ENCODE assay signal across 15 cellular contexts in genomic region chr13:57604442-57604841, GRCh38. TPM values are rescaled to one million over a fixed set of nuclear protein-coding genes. Genes with fewer than 3 reads are reported as not detected.
DNase-seq lines count a peak whose midpoint lies in the region; ATAC-seq and TF ChIP-seq lines count a peak whose summit lies in the region.
"Had no signal": no experiment of that assay in that cellular context is flagged by ENCODE, and none has a peak within 500 bp of the region (broad histone marks: within the 10 kb centered on the region; RNA-seq: fewer than 3 reads in every experiment).

No MANE protein-coding gene starts in this region.

- peak overlapping the region; percentile 16 for H2AFZ ChIP-seq in SU-DHL-6 (ENCODE audit: low read depth, low read length, severe bottlenecking)

- H3K4me1 ChIP-seq in HUES48 (ENCODE audit: control insufficient read depth, insufficient read depth, low read length): peaks cover 44% of the 10 kb centered on the region
- peaks cover 47% of the 10 kb centered on the region; the same call in 1 of the 2 replicates for H3K4me1 ChIP-seq in iPS-20b (ENCODE audit: insufficient read depth, low read length)
- no peaks in the 10 kb centered on the region for H3K4me1 ChIP-seq in SJCRH30

- no peaks in the 10 kb centered on the region for H3K27me3 Mint-ChIP-seq in T-helper 17 cell
- H3K27me3 Mint-ChIP-seq: B cell; CD4-positive, alpha-beta T cell; IgD-negative memory B cell had no signal

- H3K4me1 Mint-ChIP-seq in T-helper 17 cell: no peaks in the 10 kb centered on the region
- H3K4me1 Mint-ChIP-seq: B cell, IgD-negative memory B cell had no signal

- DNase-seq in T-helper 17 cell: no peak
- no peak for DNase-seq in SJCRH30
- no peak for DNase-seq in cardiac septum (ENCODE audit: low spot score)
- DNase-seq: C1 segment of cervical spinal cord; CD4-positive, alpha-beta T cell; DMS153; DMS79 treated with DMSO at 0.1 percent for 48 hours; EL had no signal

- H3K4me3 Mint-ChIP-seq in T-helper 17 cell: no peak overlapping the region
- H3K4me3 Mint-ChIP-seq: B cell; CD4-positive, alpha-beta T cell; IgD-negative memory B cell had no signal

- H3K36me3 Mint-ChIP-seq in T-helper 17 cell (ENCODE audit: low read depth): no peaks in the 10 kb centered on the region
- H3K36me3 Mint-ChIP-seq: IgD-negative memory B cell had no signal

- H3K9me3 ChIP-seq in HUES48 (ENCODE audit: control insufficient read depth, insufficient read depth, low read length) (no peaks in the 10 kb centered on the region), SU-DHL-6 (ENCODE audit: insufficient read depth, low read length) (no peaks in the 10 kb centered on the region), iPS-20b (ENCODE audit: insufficient read depth, low read depth, low read length) (no peaks in the 10 kb centered on the region), T-helper 17 cell (ENCODE audit: control insufficient read depth, low read length, poor library complexity, severe bottlenecking) (no peaks in the 10 kb centered on the region), SJCRH30 (replicated peaks) (no peaks in the 10 kb centered on the region)

- no peaks in the 10 kb centered on the region for H3K79me2 ChIP-seq in SU-DHL-6 (ENCODE audit: insufficient read depth, low read length)

- no peak for TF ChIP-seq CTCF in SU-DHL-6 (IDR thresholded peaks at IDR 0.05; ENCODE audit: insufficient read depth, low read length, poor library complexity, severe bottlenecking)

- intact Hi-C loops in cardiac septum (cut with DNase I): no loop called here

- no peak overlapping the region; the same call in 1 of the 2 replicates for H3K9ac ChIP-seq in HUES48 (ENCODE audit: low read depth, low read length)
- no peak overlapping the region for H3K9ac ChIP-seq in SU-DHL-6 (ENCODE audit: low read length)
- H3K9ac ChIP-seq in iPS-20b (ENCODE audit: low read depth, low read length): no peak overlapping the region

- no peak overlapping the region for H3K4me2 ChIP-seq in SU-DHL-6 (ENCODE audit: low read depth, low read length, poor library complexity, severe bottlenecking)

- H3K27ac ChIP-seq in HUES48 (ENCODE audit: low read depth, low read length) (peak overlapping the region; percentile 80), SU-DHL-6 (ENCODE audit: low read depth, low read length) (no peak overlapping the region), iPS-20b (ENCODE audit: low read length) (no peak overlapping the region), SJCRH30 (no peak overlapping the region)

- no peak overlapping the region for H3K27ac Mint-ChIP-seq in T-helper 17 cell
- H3K27ac Mint-ChIP-seq: B cell; CD4-positive, alpha-beta T cell; IgD-negative memory B cell had no signal

- no peaks in the 10 kb centered on the region for H3K9me2 ChIP-seq in SU-DHL-6 (replicated peaks; ENCODE audit: insufficient read depth, low read length)

- no peaks in the 10 kb centered on the region for H4K20me1 ChIP-seq in SU-DHL-6 (ENCODE audit: low read depth, low read length)

- H3K27me3 ChIP-seq in HUES48 (ENCODE audit: control insufficient read depth, insufficient read depth, low read length) (no peaks in the 10 kb centered on the region), SU-DHL-6 (ENCODE audit: low read length) (no peaks in the 10 kb centered on the region), iPS-20b (ENCODE audit: insufficient read depth, low read length) (no peaks in the 10 kb centered on the region), SJCRH30 (no peaks in the 10 kb centered on the region)

- no peaks in the 10 kb centered on the region for H3K36me3 ChIP-seq in HUES48 (ENCODE audit: control insufficient read depth, insufficient read depth, low read length)
- no peaks in the 10 kb centered on the region for H3K36me3 ChIP-seq in SU-DHL-6 (ENCODE audit: low read length)
- no peaks in the 10 kb centered on the region for H3K36me3 ChIP-seq in iPS-20b (ENCODE audit: insufficient read depth, low read depth, low read length)
- H3K36me3 ChIP-seq in SJCRH30: no peaks in the 10 kb centered on the region

- H3K4me3 ChIP-seq in HUES48 (ENCODE audit: low read depth, low read length) (no peak overlapping the region), SU-DHL-6 (ENCODE audit: insufficient read depth, low read length, poor library complexity, severe bottlenecking) (no peak overlapping the region), iPS-20b (ENCODE audit: low read length) (peak overlapping the region; percentile 23; the same call in 1 of the 2 replicates), SJCRH30 (no peak overlapping the region)

- no peaks in the 10 kb centered on the region for H3F3A ChIP-seq in SU-DHL-6 (ENCODE audit: insufficient read depth)

- ATAC-seq in T-helper 17 cell (no peak), HG03571 (IDR thresholded peaks at IDR 0.05; ENCODE audit: unreplicated experiment) (no peak)
- ATAC-seq: HCT116 had no signal

RNA-seq across cellular contexts. Expression of gene PCDH17, which starts 27.1 kb away (rescaled TPM):
- total RNA-seq in T-helper 17 cell: under 1 TPM; 0.15 to 0.29 TPM
- 0.10 TPM in 1 of 2 replicates, not detected in the other for total RNA-seq in SJCRH30 (2014; rRNA removed; shearing (Covaris generic))
- 7.3 TPM for total RNA-seq in cardiac septum
- total RNA-seq: B cell had no signal
